Comparison of ENCODE assay signal across 30 cellular contexts in the genomic region with DNA sequence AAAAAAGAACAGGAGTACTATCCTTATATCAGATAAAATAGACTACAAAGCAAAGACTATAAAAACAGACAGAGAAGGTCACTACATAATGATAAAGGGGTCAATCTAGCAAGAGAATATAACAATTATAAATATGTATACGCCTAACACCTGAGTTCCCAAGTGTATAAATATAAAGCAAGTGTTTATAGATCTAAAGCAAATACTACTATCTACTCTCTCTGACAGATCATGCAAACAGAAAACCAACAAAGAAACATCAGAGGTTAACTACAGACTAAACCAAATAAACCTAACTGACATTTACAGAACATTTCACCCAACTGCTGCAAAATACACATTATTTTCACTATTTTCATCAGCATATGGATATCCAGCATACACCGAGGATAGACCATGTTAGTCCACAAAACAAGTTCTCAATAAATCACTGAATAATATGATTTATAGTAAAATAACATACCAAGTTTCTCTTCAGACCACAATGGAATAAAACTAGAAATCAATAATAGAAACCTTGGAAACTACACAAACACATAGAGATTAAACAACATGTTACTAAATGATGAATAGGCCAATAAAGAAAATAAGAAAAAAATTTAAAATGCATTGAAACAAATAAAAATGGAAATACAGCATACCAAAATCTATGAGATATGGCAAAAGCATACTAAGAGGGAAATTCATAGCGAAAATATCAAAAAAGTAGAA. TPM values are rescaled to one million over a fixed set of nuclear protein-coding genes. Genes with fewer than 3 reads are reported as not detected.
DNase-seq lines count a peak whose midpoint lies in the region; ATAC-seq and TF ChIP-seq lines count a peak whose summit lies in the region.
"Had no signal": no experiment of that assay in that cellular context is flagged by ENCODE, and none has a peak within 500 bp of the region (broad histone marks: within the 10 kb centered on the region; RNA-seq: fewer than 3 reads in every experiment).

No MANE protein-coding gene starts in this region.

- H3K36me3 Mint-ChIP-seq in central memory CD8-positive, alpha-beta T cell (ENCODE audit: insufficient read depth): peaks cover 3% of the 10 kb centered on the region

- no peaks in the 10 kb centered on the region for H3K27me3 Mint-ChIP-seq in central memory CD8-positive, alpha-beta T cell
- H3K27me3 Mint-ChIP-seq: activated B cell treated with CpG ODN at 0.5 μM for 24 hours; activated CD4-positive, alpha-beta memory T cell treated with anti-CD3 and anti-CD28 coated beads, Interleukin-2, amount 10 ng/mL, durations not matched to agents 7 days and 5 days; activated naive CD8-positive, alpha-beta T cell treated with anti-CD3 and anti-CD28 coated beads for 36 hours; CD4-positive, alpha-beta T cell; naive thymus-derived CD8-positive, alpha-beta T cell; stimulated activated naive CD8-positive, alpha-beta T cell treated with anti-CD3 and anti-CD28 coated beads, Interleukin-15, Interleukin-2, amounts not matched to agents 100 ng/mL and 50 ng/mL, for 24 hours had no signal

- H3K4me1 Mint-ChIP-seq in central memory CD8-positive, alpha-beta T cell: peaks cover 55% of the 10 kb centered on the region

- no peaks in the 10 kb centered on the region for H3K4me1 ChIP-seq in mucosa of descending colon (ENCODE audit: low read depth)
- H3K4me1 ChIP-seq: ascending aorta, uterus had no signal

- intact Hi-C loops in mucosa of descending colon (cut with DNase I, micrococcal nuclease): loop anchor here in 1 of 2 donors (10.0 kb wide), 1 partner anchor 232 kb away; a partner anchor contains a TSS
- intact Hi-C loops in left ventricle myocardium superior (cut with micrococcal nuclease): no loop called here

- H3K4me3 Mint-ChIP-seq in central memory CD8-positive, alpha-beta T cell: no peak overlapping the region
- H3K4me3 Mint-ChIP-seq: activated B cell treated with CpG ODN at 0.5 μM for 24 hours; activated CD4-positive, alpha-beta memory T cell treated with anti-CD3 and anti-CD28 coated beads, Interleukin-2, amount 10 ng/mL, durations not matched to agents 7 days and 5 days; activated naive CD8-positive, alpha-beta T cell treated with anti-CD3 and anti-CD28 coated beads for 36 hours; CD4-positive, alpha-beta T cell; stimulated activated naive CD8-positive, alpha-beta T cell treated with anti-CD3 and anti-CD28 coated beads, Interleukin-15, Interleukin-2, amounts not matched to agents 100 ng/mL and 50 ng/mL, for 24 hours had no signal

- peak overlapping the region; percentile 58 for H3K27ac Mint-ChIP-seq in central memory CD8-positive, alpha-beta T cell (ENCODE audit: low read depth)
- H3K27ac Mint-ChIP-seq: activated B cell treated with CpG ODN at 0.5 μM for 24 hours; activated CD4-positive, alpha-beta memory T cell treated with anti-CD3 and anti-CD28 coated beads, Interleukin-2, amount 10 ng/mL, durations not matched to agents 7 days and 5 days; activated naive CD8-positive, alpha-beta T cell treated with anti-CD3 and anti-CD28 coated beads for 36 hours; CD4-positive, alpha-beta T cell; stimulated activated naive CD8-positive, alpha-beta T cell treated with anti-CD3 and anti-CD28 coated beads, Interleukin-15, Interleukin-2, amounts not matched to agents 100 ng/mL and 50 ng/mL, for 24 hours had no signal

- no peak for TF ChIP-seq CTCF in LNCaP clone FGC (IDR thresholded peaks at IDR 0.05; ENCODE audit: control insufficient read depth, extremely low read depth, insufficient read depth)
- TF ChIP-seq CTCF in mucosa of descending colon (IDR thresholded peaks at IDR 0.05): no peak

- H3K4me3 ChIP-seq in LNCaP clone FGC (ENCODE audit: low read depth, low read length): no peak overlapping the region
- H3K4me3 ChIP-seq in mucosa of descending colon: no peak overlapping the region
- H3K4me3 ChIP-seq: ascending aorta, cardiac muscle cell, thoracic aorta, uterus had no signal

- H3K9me3 Mint-ChIP-seq in central memory CD8-positive, alpha-beta T cell: no peaks in the 10 kb centered on the region
- H3K9me3 Mint-ChIP-seq: activated CD4-positive, alpha-beta memory T cell treated with anti-CD3 and anti-CD28 coated beads, Interleukin-2, amount 10 ng/mL, durations not matched to agents 7 days and 5 days; activated naive CD8-positive, alpha-beta T cell treated with anti-CD3 and anti-CD28 coated beads for 36 hours; CD4-positive, alpha-beta T cell; naive thymus-derived CD8-positive, alpha-beta T cell; stimulated activated naive CD8-positive, alpha-beta T cell treated with anti-CD3 and anti-CD28 coated beads, Interleukin-15, Interleukin-2, amounts not matched to agents 100 ng/mL and 50 ng/mL, for 24 hours had no signal

- ATAC-seq in central memory CD8-positive, alpha-beta T cell (replicated peaks; ENCODE audit: extremely low read depth, poor library complexity, severe bottlenecking): no peak
- ATAC-seq in mucosa of descending colon: peak; percentile 72
- ATAC-seq in GM18502 (IDR thresholded peaks at IDR 0.05; ENCODE audit: poor library complexity, unreplicated experiment): no peak
- no peak for ATAC-seq in left ventricle myocardium superior
- ATAC-seq: naive thymus-derived CD8-positive, alpha-beta T cell had no signal

- no peaks in the 10 kb centered on the region for H3K9me3 ChIP-seq in mucosa of descending colon
- H3K9me3 ChIP-seq: ascending aorta, thoracic aorta had no signal

- DNase-seq in NCI-H526 treated with DMSO at 0.1 percent for 48 hours (lab: John Stamatoyannopoulos, UW) (peak; percentile 29), NCI-H526 (lab: John Stamatoyannopoulos, UW) (no peak), LNCaP clone FGC (ENCODE audit: low read depth) (peak; percentile 74), mucosa of descending colon (no peak), left ventricle myocardium superior (no peak), amniotic stem cell (lab: John Stamatoyannopoulos, UW) (no peak)
- DNase-seq in central memory CD8-positive, alpha-beta T cell (ENCODE audit: low spot score in 2 of 2): no peak
- DNase-seq: activated B cell treated with CpG ODN at 0.5 μM for 24 hours; activated CD4-positive, alpha-beta memory T cell treated with anti-CD3 and anti-CD28 coated beads, Interleukin-2, amount 10 ng/mL, durations not matched to agents 7 days and 5 days; activated naive CD8-positive, alpha-beta T cell treated with anti-CD3 and anti-CD28 coated beads for 36 hours; AML-193; CD4-positive, alpha-beta T cell; dermis blood vessel endothelial cell; hypothalamus; IMR-90; midbrain; naive thymus-derived CD8-positive, alpha-beta T cell; NCI-H1048; NCI-H187 treated with DMSO at 0.1 percent for 48 hours; NCI-H2227 treated with DMSO at 0.1 percent for 48 hours; NK-92 treated with Interleukin-12 subunit alpha and Interleukin-12 subunit beta, amount 100 ng/mL, for 24 hours; SHP77; SW 1271; T1000; uterus had no signal

- H3K36me3 ChIP-seq in mucosa of descending colon (ENCODE audit: low read depth): no peaks in the 10 kb centered on the region
- H3K36me3 ChIP-seq: ascending aorta, cardiac muscle cell, thoracic aorta had no signal

RNA-seq across cellular contexts. Expression of a gene that starts 22.7 kb away (rescaled TPM):
- total RNA-seq in mucosa of descending colon (10 to 100 TPM; 28.7 to 32.7 (median 29.1) TPM), left ventricle myocardium superior (45.3 TPM)

RNA-seq across cellular contexts. Expression of a gene that starts 22.9 kb away (rescaled TPM):
- 10 to 100 TPM; 34.1 to 90.8 (median 43.6) TPM for total RNA-seq in mucosa of descending colon
- 51.6 TPM for total RNA-seq in left ventricle myocardium superior

Comparison
In these comparisons a context has a peak if more than half of its experiments do, and no peak if none do; other contexts are left out.
1. DNase-seq: peak in NCI-H526 treated with DMSO at 0.1 percent for 48 hours (single experiment) and LNCaP clone FGC (single experiment); none in NCI-H526 (0 of 2), central memory CD8-positive, alpha-beta T cell (0 of 2), mucosa of descending colon (0 of 3), left ventricle myocardium superior (single experiment) and amniotic stem cell (single experiment).